14 cellular contexts compared by ENCODE assay signal in genomic region chr16:14308357-14308723, GRCh38.
DNase-seq lines count a peak whose midpoint lies in the region; ATAC-seq, FAIRE-seq and TF ChIP-seq lines count a peak whose summit lies in the region.
"Had no signal": no experiment of that assay in that cellular context is flagged by ENCODE, and none has a peak within 500 bp of the region (broad histone marks: within the 10 kb centered on the region; RNA-seq: fewer than 3 reads in every experiment).

No MANE protein-coding gene starts in this region.

- DNase-seq in activated T-cell treated with anti-CD3 and anti-CD28 coated beads, Interleukin-2, amount 50 U/mL, for 24 hours: no peak
- no peak for DNase-seq in activated T-cell treated with anti-CD3 and anti-CD28 coated beads, Interleukin-2, amount 50 U/mL, for 72 hours
- DNase-seq in SJSA1 (ENCODE audit: low read depth in 1 of 2, low spot score in 2 of 2): no peak
- DNase-seq in foreskin keratinocyte: no peak
- DNase-seq in thoracic aorta (ENCODE audit: low spot score): no peak
- DNase-seq in activated CD4-positive, alpha-beta T cell treated with anti-CD3 and anti-CD28 coated beads for 36 hours: no peak
- DNase-seq in H54 (ENCODE audit: insufficient read length, low spot score): no peak
- DNase-seq: activated CD8-positive, alpha-beta memory T cell treated with anti-CD3 and anti-CD28 coated beads, Interleukin-2, amount 10 ng/mL, durations not matched to agents 7 days and 5 days; DMS79; NCI-H1436 treated with DMSO at 0.1 percent for 48 hours; NCI-H774; stimulated activated CD4-positive, alpha-beta T cell treated with anti-CD3 and anti-CD28 coated beads, Interleukin-12 subunit alpha, Interleukin-12 subunit beta, amount 100 ng/mL, for 4 hours had no signal

- H3K9me3 Mint-ChIP-seq in activated T-cell treated with anti-CD3 and anti-CD28 coated beads, Interleukin-2, amount 50 U/mL, for 24 hours: no peaks in the 10 kb centered on the region
- no peaks in the 10 kb centered on the region for H3K9me3 Mint-ChIP-seq in activated T-cell treated with anti-CD3 and anti-CD28 coated beads, Interleukin-2, amount 50 U/mL, for 72 hours
- no peaks in the 10 kb centered on the region for H3K9me3 Mint-ChIP-seq in activated CD4-positive, alpha-beta T cell treated with anti-CD3 and anti-CD28 coated beads for 36 hours (ENCODE audit: low read depth)

- TF ChIP-seq CTCF in foreskin keratinocyte (conservative IDR thresholded peaks at IDR 0.05): peak; percentile 12
- no peak for TF ChIP-seq CTCF in thoracic aorta (IDR thresholded peaks at IDR 0.05)

- H3K27me3 ChIP-seq in SJSA1 (replicated peaks) (no peaks in the 10 kb centered on the region), foreskin keratinocyte (no peaks in the 10 kb centered on the region), thoracic aorta (replicated peaks; ENCODE audit: insufficient read depth) (no peaks in the 10 kb centered on the region)

- H3K4me1 ChIP-seq in SJSA1 (replicated peaks): peaks cover 62% of the 10 kb centered on the region
- peaks cover 39% of the 10 kb centered on the region for H3K4me1 ChIP-seq in foreskin keratinocyte
- H3K4me1 ChIP-seq in thoracic aorta (ENCODE audit: control insufficient read depth in 1 of 2, low read depth in 2 of 2): peaks cover 16 to 67% of the 10 kb centered on the region in 2 donors

- POLR2A ChIA-PET in activated CD4-positive, alpha-beta T cell treated with anti-CD3 and anti-CD28 coated beads for 36 hours (lab: Charles Lee): no interaction called here

- FAIRE-seq in H54 (lab: Jason Lieb, UNC): no peak

- H3K27ac ChIP-seq in SJSA1: 0 out of 2 replicates have a peak overlapping the region, but pooled peaks have one; percentile 10
- H3K27ac ChIP-seq in foreskin keratinocyte: peak overlapping the region; percentile 88
- peak overlapping the region; percentile 33 to 57 for H3K27ac ChIP-seq in thoracic aorta
- H3K27ac ChIP-seq: 22Rv1 had no signal

- no peak overlapping the region for H3K4me3 ChIP-seq in SJSA1
- peak overlapping the region; percentile 41 for H3K4me3 ChIP-seq in thoracic aorta

- intact Hi-C loops in activated CD4-positive, alpha-beta T cell treated with anti-CD3 and anti-CD28 coated beads for 36 hours (cut with DNase I, micrococcal nuclease): loop anchor here in 1 of 2 experiments (5.0 kb wide), 1 partner anchor 49 kb away; no protein-coding TSS in a partner anchor

- peaks cover 40% of the 10 kb centered on the region for H3K4me1 Mint-ChIP-seq in activated T-cell treated with anti-CD3 and anti-CD28 coated beads, Interleukin-2, amount 50 U/mL, for 24 hours (ENCODE audit: low read depth)
- H3K4me1 Mint-ChIP-seq in activated T-cell treated with anti-CD3 and anti-CD28 coated beads, Interleukin-2, amount 50 U/mL, for 72 hours (ENCODE audit: low read depth): peaks cover 49% of the 10 kb centered on the region
- peaks cover 37% of the 10 kb centered on the region for H3K4me1 Mint-ChIP-seq in activated CD4-positive, alpha-beta T cell treated with anti-CD3 and anti-CD28 coated beads for 36 hours

- H3K9me3 ChIP-seq in SJSA1 (replicated peaks): no peaks in the 10 kb centered on the region
- H3K9me3 ChIP-seq in thoracic aorta: no peaks in the 10 kb centered on the region

- no peaks in the 10 kb centered on the region for H3K36me3 Mint-ChIP-seq in activated T-cell treated with anti-CD3 and anti-CD28 coated beads, Interleukin-2, amount 50 U/mL, for 24 hours (ENCODE audit: low read depth)
- H3K36me3 Mint-ChIP-seq in activated T-cell treated with anti-CD3 and anti-CD28 coated beads, Interleukin-2, amount 50 U/mL, for 72 hours (ENCODE audit: insufficient read depth in 2 of 2): no peaks in the 10 kb centered on the region
- H3K36me3 Mint-ChIP-seq in activated CD4-positive, alpha-beta T cell treated with anti-CD3 and anti-CD28 coated beads for 36 hours (ENCODE audit: low read depth): no peaks in the 10 kb centered on the region
- H3K36me3 Mint-ChIP-seq: activated CD8-positive, alpha-beta memory T cell treated with anti-CD3 and anti-CD28 coated beads, Interleukin-2, amount 10 ng/mL, durations not matched to agents 7 days and 5 days had no signal

- H3K36me3 ChIP-seq in SJSA1: peaks cover 51% of the 10 kb centered on the region
- no peaks in the 10 kb centered on the region for H3K36me3 ChIP-seq in thoracic aorta

- no peak overlapping the region for H3K4me3 Mint-ChIP-seq in activated T-cell treated with anti-CD3 and anti-CD28 coated beads, Interleukin-2, amount 50 U/mL, for 24 hours
- H3K4me3 Mint-ChIP-seq in activated T-cell treated with anti-CD3 and anti-CD28 coated beads, Interleukin-2, amount 50 U/mL, for 72 hours: peak overlapping the region in 1 of 2 donors; percentile 83
- H3K4me3 Mint-ChIP-seq in activated CD4-positive, alpha-beta T cell treated with anti-CD3 and anti-CD28 coated beads for 36 hours: no peak overlapping the region
- H3K4me3 Mint-ChIP-seq: activated CD8-positive, alpha-beta memory T cell treated with anti-CD3 and anti-CD28 coated beads, Interleukin-2, amount 10 ng/mL, durations not matched to agents 7 days and 5 days had no signal

- no peak for ATAC-seq in activated T-cell treated with anti-CD3 and anti-CD28 coated beads, Interleukin-2, amount 50 U/mL, for 72 hours (replicated peaks in 1 of 2)
- ATAC-seq in foreskin keratinocyte: no peak
- ATAC-seq in thoracic aorta (ENCODE audit: insufficient number of reproducible peaks, low FRiP score, low read depth): no peak
- no peak for ATAC-seq in activated CD4-positive, alpha-beta T cell treated with anti-CD3 and anti-CD28 coated beads for 36 hours
- ATAC-seq in HG02884 (IDR thresholded peaks at IDR 0.05; ENCODE audit: unreplicated experiment): no peak
- ATAC-seq: activated CD8-positive, alpha-beta memory T cell treated with anti-CD3 and anti-CD28 coated beads, Interleukin-2, amount 10 ng/mL, durations not matched to agents 7 days and 5 days had no signal

- H3K27ac Mint-ChIP-seq in activated T-cell treated with anti-CD3 and anti-CD28 coated beads, Interleukin-2, amount 50 U/mL, for 24 hours: peak overlapping the region; percentile 79
- no peak overlapping the region for H3K27ac Mint-ChIP-seq in activated T-cell treated with anti-CD3 and anti-CD28 coated beads, Interleukin-2, amount 50 U/mL, for 72 hours
- no peak overlapping the region for H3K27ac Mint-ChIP-seq in activated CD4-positive, alpha-beta T cell treated with anti-CD3 and anti-CD28 coated beads for 36 hours
- H3K27ac Mint-ChIP-seq: activated CD8-positive, alpha-beta memory T cell treated with anti-CD3 and anti-CD28 coated beads, Interleukin-2, amount 10 ng/mL, durations not matched to agents 7 days and 5 days had no signal

- CTCF ChIA-PET in activated CD4-positive, alpha-beta T cell treated with anti-CD3 and anti-CD28 coated beads for 36 hours (lab: Charles Lee): interaction anchor here (0.6 to 1.3 kb wide), 5 partner anchors 9 to 389 kb away, joined by 3 to 5 read pairs (median 3); partner anchors contain the start of gene ERCC4

- no peak for TF ChIP-seq POLR2A in H54 (IDR thresholded peaks at IDR 0.05; ENCODE audit: low read depth, low read length)

- peaks cover 5% of the 10 kb centered on the region for H3K27me3 Mint-ChIP-seq in activated T-cell treated with anti-CD3 and anti-CD28 coated beads, Interleukin-2, amount 50 U/mL, for 24 hours
- H3K27me3 Mint-ChIP-seq in activated T-cell treated with anti-CD3 and anti-CD28 coated beads, Interleukin-2, amount 50 U/mL, for 72 hours (ENCODE audit: low read depth): peaks cover 9% of the 10 kb centered on the region
- H3K27me3 Mint-ChIP-seq in activated CD4-positive, alpha-beta T cell treated with anti-CD3 and anti-CD28 coated beads for 36 hours: peaks cover 3% of the 10 kb centered on the region

Comparison
In these comparisons a context has a peak if more than half of its experiments do, and no peak if none do; other contexts are left out.
1. H3K27ac ChIP-seq: peak in every context shown above with its lines; median percentile 88 in foreskin keratinocyte; 45 in thoracic aorta; 10 in SJSA1.